In genomic region chr2:236051803-236052202, GRCh38 we compare ENCODE assay signal across 29 cellular contexts.
"Had no signal": no experiment of that assay in that cellular context is flagged by ENCODE, and none has a peak within 500 bp of the region (broad histone marks: within the 10 kb centered on the region; RNA-seq: fewer than 3 reads in every experiment).

No MANE protein-coding gene starts in this region.

- H3K4me1 Mint-ChIP-seq: stimulated activated naive B cell treated with anti-CD40 and anti-IgM and Interleukin-4, amounts not matched to agents 10 μg/mL and 1 μg/mL and 100 μg/mL, for 72 hours had no signal

- H3K36me3 Mint-ChIP-seq: naive thymus-derived CD8-positive, alpha-beta T cell; stimulated activated naive B cell treated with anti-CD40 and anti-IgM and Interleukin-4, amounts not matched to agents 10 μg/mL and 1 μg/mL and 100 μg/mL, for 72 hours had no signal

- H3K9ac ChIP-seq: parathyroid adenoma had no signal

- H3K27ac Mint-ChIP-seq: immature natural killer cell; nephron; stimulated activated naive B cell treated with anti-CD40 and anti-IgM and Interleukin-4, amounts not matched to agents 10 μg/mL and 1 μg/mL and 100 μg/mL, for 72 hours had no signal

- H3K4me1 ChIP-seq: left lung, lower lobe of right lung, parathyroid adenoma, psoas muscle, right atrium auricular region, right lobe of liver, testis, thyroid gland, upper lobe of left lung had no signal

- H3K36me3 ChIP-seq: neutrophil, right atrium auricular region, right lobe of liver, thyroid gland had no signal

- H3K27ac ChIP-seq: left lung, lower lobe of right lung, neutrophil, parathyroid adenoma, psoas muscle, right atrium auricular region, right lobe of liver, skin epidermis, stomach, testis, thyroid gland, transverse colon, upper lobe of left lung, vagina had no signal

- FAIRE-seq: islet of Langerhans, kidney had no signal

- H2AFZ ChIP-seq: parathyroid adenoma had no signal

- H3K9me3 ChIP-seq: left lung, lower lobe of right lung, neutrophil, psoas muscle, right atrium auricular region, right lobe of liver, stomach, testis, thyroid gland, transverse colon, upper lobe of left lung, vagina had no signal

- ATAC-seq: left colon; left lung; lower lobe of right lung; naive thymus-derived CD8-positive, alpha-beta T cell; psoas muscle; right lobe of liver; stimulated activated naive B cell treated with anti-CD40 and anti-IgM and Interleukin-4, amounts not matched to agents 10 μg/mL and 1 μg/mL and 100 μg/mL, for 72 hours; stimulated activated naive CD8-positive, alpha-beta T cell treated with anti-CD3 and anti-CD28 coated beads, Interleukin-15, Interleukin-2, amounts not matched to agents 100 U/mL and 50 U/mL, for 24 hours had no signal

- DNase-seq: hypothalamus; immature natural killer cell; kidney; left colon; left lung; lower lobe of right lung; occipital lobe; psoas muscle; right lobe of liver; stimulated activated CD4-positive, alpha-beta T cell treated with anti-CD3 and anti-CD28 coated beads, Interleukin-12 subunit alpha, Interleukin-12 subunit beta, amount 100 ng/mL, for 4 hours; stimulated activated CD4-positive, alpha-beta T cell treated with anti-CD3 and anti-CD28 coated beads, Interleukin-15, amount 100 ng/mL, for 24 hours; stimulated activated CD4-positive, alpha-beta T cell treated with anti-CD3 and anti-CD28 coated beads, Interleukin-2, amount 100 ng/mL, for 24 hours; stimulated activated CD4-positive, alpha-beta T cell treated with anti-CD3 and anti-CD28 coated beads, Interleukin-4, amount 100 ng/mL, for 1 hour; stimulated activated naive B cell treated with anti-CD40 and anti-IgM and Interleukin-4, amounts not matched to agents 10 μg/mL and 1 μg/mL and 100 μg/mL, for 72 hours; stimulated activated naive CD8-positive, alpha-beta T cell treated with anti-CD3 and anti-CD28 coated beads, Interleukin-15, Interleukin-2, amounts not matched to agents 100 U/mL and 50 U/mL, for 24 hours; stomach; testis; thyroid gland; transverse colon had no signal

- H3K4me3 ChIP-seq: left lung, lower lobe of right lung, psoas muscle, right atrium auricular region, right lobe of liver, skin epidermis, stomach, testis, thyroid gland, transverse colon, upper lobe of left lung, vagina had no signal

- H3K9me3 Mint-ChIP-seq: immature natural killer cell; nephron; neural crest cell; stimulated activated naive B cell treated with anti-CD40 and anti-IgM and Interleukin-4, amounts not matched to agents 10 μg/mL and 1 μg/mL and 100 μg/mL, for 72 hours had no signal

- H3K4me3 Mint-ChIP-seq: immature natural killer cell; naive thymus-derived CD8-positive, alpha-beta T cell; nephron; neural crest cell; stimulated activated naive B cell treated with anti-CD40 and anti-IgM and Interleukin-4, amounts not matched to agents 10 μg/mL and 1 μg/mL and 100 μg/mL, for 72 hours had no signal

- H3K27me3 ChIP-seq: left lung, right atrium auricular region, right lobe of liver, stomach, testis, thyroid gland, transverse colon, upper lobe of left lung, vagina had no signal
